ENCODE assay signal across 8 cellular contexts in genomic region chr1:45018599-45019230, GRCh38. TPM values are rescaled to one million over a fixed set of nuclear protein-coding genes. Genes with fewer than 3 reads are reported as not detected.
DNase-seq lines count a peak whose midpoint lies in the region; ATAC-seq and TF ChIP-seq lines count a peak whose summit lies in the region.

No MANE protein-coding gene starts in this region.

- H3K4me3 ChIP-seq in OCI-LY7 (ENCODE audit: low read depth, low read length, poor library complexity, severe bottlenecking) = no peak overlapping the region
- no peak overlapping the region for H3K4me3 ChIP-seq in fibroblast of the aortic adventitia (ENCODE audit: low read depth, low read length)
- no peak overlapping the region for H3K4me3 ChIP-seq in osteoblast (ENCODE audit: insufficient read depth, low read length)
- no peak overlapping the region for H3K4me3 ChIP-seq in vagina

- no peak overlapping the region for H3K27ac ChIP-seq in OCI-LY7 (ENCODE audit: low read depth, low read length, poor library complexity, severe bottlenecking)
- H3K27ac ChIP-seq in osteoblast (ENCODE audit: low read depth, low read length) = no peak overlapping the region
- H3K27ac ChIP-seq in vagina = no peak overlapping the region

- H3K4me1 Mint-ChIP-seq in activated T-cell treated with anti-CD3 and anti-CD28 coated beads, Interleukin-2, amount 50 U/mL, for 72 hours (ENCODE audit: low read depth) = peaks cover 21% of the 10 kb centered on the region

- H3K9me2 ChIP-seq in OCI-LY7 (ENCODE audit: insufficient read depth, low read length) = no peaks in the 10 kb centered on the region

- DNase-seq in SIG-M5 treated with dmso at 0.1 percent for 504 hours (lab: John Stamatoyannopoulos, UW; ENCODE audit: unreplicated experiment) (peak; percentile 12), SIG-M5 (lab: John Stamatoyannopoulos, UW) (no peak), OCI-LY7 (ENCODE audit: low spot score) (peak; percentile 72), fibroblast of the aortic adventitia (ENCODE audit: low read depth) (peak; percentile 70), osteoblast (ENCODE audit: insufficient read length, low spot score, missing footprints) (peak; percentile 88), vagina (ENCODE audit: extremely low spot score in 2 of 2) (no peak)
- peak; percentile 64 to 69 for DNase-seq in activated T-cell treated with anti-CD3 and anti-CD28 coated beads, Interleukin-2, amount 50 U/mL, for 72 hours

- H3K4me3 Mint-ChIP-seq in activated T-cell treated with anti-CD3 and anti-CD28 coated beads, Interleukin-2, amount 50 U/mL, for 72 hours = no peak overlapping the region

- TF ChIP-seq POLR2A in vagina (IDR thresholded peaks at IDR 0.05) = no peak

- H3K9me3 ChIP-seq in OCI-LY7 (ENCODE audit: low read length) (0 out of 2 replicates have a peak, but pooled peaks cover 2% of the 10 kb centered on the region), osteoblast (ENCODE audit: low read depth, low read length) (no peaks in the 10 kb centered on the region), vagina (no peaks in the 10 kb centered on the region)

- no peaks in the 10 kb centered on the region for H3K9me3 Mint-ChIP-seq in activated T-cell treated with anti-CD3 and anti-CD28 coated beads, Interleukin-2, amount 50 U/mL, for 72 hours

- TF ChIP-seq CTCF in OCI-LY7 (conservative IDR thresholded peaks at IDR 0.05; ENCODE audit: low read length) (peak; percentile 81), fibroblast of the aortic adventitia (IDR thresholded peaks at IDR 0.05; ENCODE audit: insufficient read depth, low read length) (peak; percentile 91), osteoblast (IDR thresholded peaks at IDR 0.05; ENCODE audit: extremely low read depth, low read depth, low read length) (peak; percentile 86), vagina (IDR thresholded peaks at IDR 0.05) (peak; percentile 35 to 44 (median 38))

- H3K4me1 ChIP-seq in OCI-LY7 (ENCODE audit: insufficient read depth, low read length, poor library complexity, severe bottlenecking) (no peaks in the 10 kb centered on the region), osteoblast (ENCODE audit: insufficient read depth, low read length) (peaks cover 5% of the 10 kb centered on the region), vagina (peaks cover 7% of the 10 kb centered on the region)

- peak; percentile 66 for ATAC-seq in HG03521 (IDR thresholded peaks at IDR 0.05; ENCODE audit: unreplicated experiment)
- peak; percentile 87 to 89 for ATAC-seq in activated T-cell treated with anti-CD3 and anti-CD28 coated beads, Interleukin-2, amount 50 U/mL, for 72 hours (replicated peaks in 1 of 2)

- no peaks in the 10 kb centered on the region; the same call in 1 of the 2 replicates for H3K36me3 ChIP-seq in OCI-LY7 (ENCODE audit: insufficient read depth, low read length)
- peaks cover 16% of the 10 kb centered on the region for H3K36me3 ChIP-seq in osteoblast (ENCODE audit: insufficient read depth, low read length)
- H3K36me3 ChIP-seq in vagina = no peaks in the 10 kb centered on the region

- H4K20me1 ChIP-seq in OCI-LY7 (ENCODE audit: insufficient read depth, low read length) (no peaks in the 10 kb centered on the region), osteoblast (ENCODE audit: insufficient read depth, low read length) (peaks cover 7% of the 10 kb centered on the region)

- CTCF ChIA-PET in OCI-LY7 (lab: Charles Lee; ENCODE audit: unreplicated experiment) = interaction anchor here (0.6 to 1.5 kb wide), 5 partner anchors 16 to 284 kb away, joined by 3 to 7 read pairs (median 5); no protein-coding TSS in a partner anchor

- H3K4me2 ChIP-seq in OCI-LY7 (ENCODE audit: low read length) (no peak overlapping the region), osteoblast (ENCODE audit: insufficient read depth, low read length) (peak overlapping the region; percentile 51)

- H3K79me2 ChIP-seq in OCI-LY7 (ENCODE audit: insufficient read depth, low read depth, low read length) = no peaks in the 10 kb centered on the region
- peaks cover 10% of the 10 kb centered on the region for H3K79me2 ChIP-seq in osteoblast (ENCODE audit: insufficient read depth, low read length)

- POLR2A ChIA-PET in OCI-LY7 (lab: Charles Lee) = interaction anchor here (0.6 to 1.2 kb wide), 7 partner anchors 14 to 541 kb away, joined by 3 to 5 read pairs (median 3); no protein-coding TSS in a partner anchor

- H3K36me3 Mint-ChIP-seq in activated T-cell treated with anti-CD3 and anti-CD28 coated beads, Interleukin-2, amount 50 U/mL, for 72 hours (ENCODE audit: insufficient read depth in 2 of 2) = no peaks in the 10 kb centered on the region

- H3K27ac Mint-ChIP-seq in activated T-cell treated with anti-CD3 and anti-CD28 coated beads, Interleukin-2, amount 50 U/mL, for 72 hours = no peak overlapping the region

- no TSS peak for BruUV-seq in OCI-LY7 (replicated peaks; lab: Mats Ljungman, UMichigan)

- H3K27me3 Mint-ChIP-seq in activated T-cell treated with anti-CD3 and anti-CD28 coated beads, Interleukin-2, amount 50 U/mL, for 72 hours (ENCODE audit: low read depth) = no peaks in the 10 kb centered on the region

- intact Hi-C loops in OCI-LY7 (cut with micrococcal nuclease; ENCODE audit: unreplicated experiment) (loop anchor here (1.0 kb wide), 1 partner anchor 282 kb away; no protein-coding TSS in a partner anchor), vagina (cut with DNase I) (loop anchor here (10.0 kb wide), 1 partner anchor 546 kb away; no protein-coding TSS in a partner anchor)

- H3K27me3 ChIP-seq in osteoblast (ENCODE audit: insufficient read depth, low read length) (no peaks in the 10 kb centered on the region), vagina (no peaks in the 10 kb centered on the region)

- H2AFZ ChIP-seq in OCI-LY7 (ENCODE audit: low read length) (no peak overlapping the region), osteoblast (ENCODE audit: low read length) (peak overlapping the region; percentile 63)

RNA-seq across cellular contexts. Expression of gene UROD, which starts 6.7 kb away (rescaled TPM):
- 57.4 and 73.5 TPM in 2 replicates for total RNA-seq in OCI-LY7 (2014; rRNA removed; shearing (Covaris generic))
- total RNA-seq in OCI-LY7 (2022) = 61.6 and 64.4 TPM in 2 replicates
- total RNA-seq in activated T-cell treated with anti-CD3 and anti-CD28 coated beads, Interleukin-2, amount 50 U/mL, for 72 hours = 10 to 100 TPM; 65.6 to 75.6 TPM
- 114 and 152 TPM in 2 replicates for total RNA-seq in fibroblast of the aortic adventitia (ENCODE audit: low replicate concordance)
- 123 and 147 TPM in 2 replicates for total RNA-seq in osteoblast
- 65.6 TPM for total RNA-seq in vagina

RNA-seq across cellular contexts. Expression of gene HECTD3, which starts 7.6 kb away (rescaled TPM):
- total RNA-seq in OCI-LY7 (2014; rRNA removed; shearing (Covaris generic)) = 12.4 and 13.3 TPM in 2 replicates
- total RNA-seq in OCI-LY7 (2022) = 30.1 and 31.9 TPM in 2 replicates
- total RNA-seq in activated T-cell treated with anti-CD3 and anti-CD28 coated beads, Interleukin-2, amount 50 U/mL, for 72 hours = 10 to 100 TPM; 34.1 to 36.2 TPM
- total RNA-seq in fibroblast of the aortic adventitia (ENCODE audit: low replicate concordance) = 28.5 and 161 TPM in 2 replicates
- 23.9 and 26.1 TPM in 2 replicates for total RNA-seq in osteoblast
- total RNA-seq in vagina = 29.7 TPM

RNA-seq across cellular contexts. Expression of gene EIF2B3, which starts 32.3 kb away (rescaled TPM):
- 24.7 and 26.6 TPM in 2 replicates for total RNA-seq in OCI-LY7 (2014; rRNA removed; shearing (Covaris generic))
- total RNA-seq in OCI-LY7 (2022) = 23.7 and 25.5 TPM in 2 replicates
- 10 to 100 TPM; 22.5 to 28.5 TPM for total RNA-seq in activated T-cell treated with anti-CD3 and anti-CD28 coated beads, Interleukin-2, amount 50 U/mL, for 72 hours
- 39.0 and 43.4 TPM in 2 replicates for total RNA-seq in fibroblast of the aortic adventitia (ENCODE audit: low replicate concordance)
- 25.3 and 25.6 TPM in 2 replicates for total RNA-seq in osteoblast
- 25.0 TPM for total RNA-seq in vagina

Comparison
In these comparisons a context has a peak if more than half of its experiments do, and no peak if none do; other contexts are left out.
1. DNase-seq: peak in SIG-M5 treated with dmso at 0.1 percent for 504 hours (single experiment), OCI-LY7 (single experiment), activated T-cell treated with anti-CD3 and anti-CD28 coated beads, Interleukin-2, amount 50 U/mL, for 72 hours (2 of 2), fibroblast of the aortic adventitia (single experiment) and osteoblast (single experiment); none in SIG-M5 (single experiment) and vagina (0 of 2).
2. CTCF ChIP-seq: peak in every context shown above with its lines; median percentile 91 in fibroblast of the aortic adventitia; 86 in osteoblast; 81 in OCI-LY7; 38 in vagina.